In genomic region chr7:20280475-20281351, GRCh38 we compare ENCODE assay signal across 1 cellular context.
TF ChIP-seq lines count a peak whose summit lies in the region.

No MANE protein-coding gene starts in this region.

TF ChIP-seq in SK-N-SH, 30 proteins besides CTCF, POLR2A, EP300 and RAD21 (continued from another document):
- no peak for TF ChIP-seq REST (IDR thresholded peaks at IDR 0.05; ENCODE audit: low read depth, low read length)
- peak; percentile 30 for TF ChIP-seq CHD2 (IDR thresholded peaks at IDR 0.05; ENCODE audit: low read length, partially characterized antibody)
- no peak for TF ChIP-seq ZBTB33 (IDR thresholded peaks at IDR 0.05; ENCODE audit: borderline replicate concordance, low read depth)
- TF ChIP-seq NFIC (IDR thresholded peaks at IDR 0.05; ENCODE audit: borderline replicate concordance) = peak; percentile 85
- no peak for TF ChIP-seq FOXJ3 (CRISPR knock-in tag; IDR thresholded peaks at IDR 0.05)
- TF ChIP-seq EZH2phosphoT487 (IDR thresholded peaks at IDR 0.05; ENCODE audit: borderline replicate concordance, low read depth) = no peak
- peak; percentile 76; the same call in 1 of the 2 replicates for TF ChIP-seq PBX3 (IDR thresholded peaks at IDR 0.05)
- TF ChIP-seq USF2 (IDR thresholded peaks at IDR 0.05; ENCODE audit: borderline replicate concordance, low read depth, low read length) = no peak
- TF ChIP-seq ELF1 (IDR thresholded peaks at IDR 0.05) = no peak
- TF ChIP-seq NRF1 (IDR thresholded peaks at IDR 0.05; ENCODE audit: low read depth, low read length) = no peak
- no peak for TF ChIP-seq GABPA (IDR thresholded peaks at IDR 0.05; ENCODE audit: low read depth)
